In genomic region chr21:45545236-45545570, GRCh38 we compare ENCODE assay signal across 1 cellular context.
TF ChIP-seq lines count a peak whose summit lies in the region.

No MANE protein-coding gene starts in this region.

TF ChIP-seq in WTC11, 78 proteins besides CTCF, POLR2A, EP300 and RAD21 (continued from another document):
- TF ChIP-seq PREB (CRISPR knock-in tag; IDR thresholded peaks at IDR 0.05; ENCODE audit: borderline replicate concordance), result no peak
- TF ChIP-seq ELF4 (CRISPR knock-in tag; IDR thresholded peaks at IDR 0.05; ENCODE audit: low read depth), result no peak
- TF ChIP-seq MXD4 (CRISPR knock-in tag; IDR thresholded peaks at IDR 0.05; ENCODE audit: borderline replicate concordance), result no peak
- no peak for TF ChIP-seq ZNF671 (CRISPR knock-in tag; IDR thresholded peaks at IDR 0.05)
- no peak for TF ChIP-seq ZNF138 (CRISPR knock-in tag; conservative IDR thresholded peaks at IDR 0.05)
- TF ChIP-seq TEAD4 (CRISPR knock-in tag; IDR thresholded peaks at IDR 0.05), result no peak
- no peak for TF ChIP-seq NR1H2 (CRISPR knock-in tag; IDR thresholded peaks at IDR 0.05)
- TF ChIP-seq OVOL2 (CRISPR knock-in tag; IDR thresholded peaks at IDR 0.05; ENCODE audit: borderline replicate concordance), result no peak
- no peak for TF ChIP-seq NR3C1 (CRISPR knock-in tag; conservative IDR thresholded peaks at IDR 0.05; ENCODE audit: low read depth)
- TF ChIP-seq FOXP4 (CRISPR knock-in tag; IDR thresholded peaks at IDR 0.05), result no peak
- no peak for TF ChIP-seq ZNF317 (CRISPR knock-in tag; IDR thresholded peaks at IDR 0.05; ENCODE audit: borderline replicate concordance, low read depth)
- no peak for TF ChIP-seq NR2C2 (CRISPR knock-in tag; IDR thresholded peaks at IDR 0.05)
- TF ChIP-seq CREB1 (CRISPR knock-in tag; IDR thresholded peaks at IDR 0.05), result no peak
- TF ChIP-seq NFE2L1 (CRISPR knock-in tag; IDR thresholded peaks at IDR 0.05), result no peak
